ENCODE assay signal across 9 cellular contexts in genomic region chr2:23566236-23567142, GRCh38.
A peak's percentile ranks its signal among the peaks of the same experiment; 100 is the strongest.
DNase-seq lines count a peak whose midpoint lies in the region; ATAC-seq and TF ChIP-seq lines count a peak whose summit lies in the region.
"Had no signal": no experiment of that assay in that cellular context is flagged by ENCODE, and none has a peak within 500 bp of the region (broad histone marks: within the 10 kb centered on the region; RNA-seq: fewer than 3 reads in every experiment).

No MANE protein-coding gene starts in this region.

- H3K23me2 ChIP-seq in H9 (ENCODE audit: insufficient read length, low read depth, low read length, poor library complexity, severe bottlenecking), result no peaks in the 10 kb centered on the region

- no peak overlapping the region for H4K5ac ChIP-seq in H9 (ENCODE audit: insufficient read length, low read depth, low read length)

- no peak overlapping the region for H2BK15ac ChIP-seq in H9 (ENCODE audit: low read depth, low read length)

- H4K20me1 ChIP-seq in H9 (ENCODE audit: control insufficient read depth, insufficient read depth, insufficient read length), result no peaks in the 10 kb centered on the region

- H3K27me3 ChIP-seq in H9 (ENCODE audit: insufficient read depth, low read length) (no peaks in the 10 kb centered on the region), WERI-Rb-1 (ENCODE audit: insufficient read depth, low read depth, severe bottlenecking) (no peaks in the 10 kb centered on the region)

- H3K27me3 Mint-ChIP-seq in H9 (ENCODE audit: low read depth), result peaks cover 1% of the 10 kb centered on the region; the same call in 1 of the 2 replicates
- no peaks in the 10 kb centered on the region for H3K27me3 Mint-ChIP-seq in stimulated activated naive CD8-positive, alpha-beta T cell treated with anti-CD3 and anti-CD28 coated beads, Interleukin-15, amount 100 ng/mL, for 72 hours

- H3K4me1 ChIP-seq in H9 (ENCODE audit: insufficient read depth, low read length), result peaks cover 9% of the 10 kb centered on the region; the same call in 1 of the 2 replicates

- no peak overlapping the region for H4K8ac ChIP-seq in H9 (replicated peaks; ENCODE audit: insufficient read length, low read depth, low read length)

- peak; percentile 51 for ATAC-seq in stimulated activated naive CD8-positive, alpha-beta T cell treated with anti-CD3 and anti-CD28 coated beads, Interleukin-15, amount 100 ng/mL, for 72 hours
- ATAC-seq in GM19463 (IDR thresholded peaks at IDR 0.05; ENCODE audit: unreplicated experiment), result no peak

- no peak overlapping the region for H3K4me3 ChIP-seq in WERI-Rb-1 (ENCODE audit: low read depth, low read length)

- H3K23ac ChIP-seq in H9 (ENCODE audit: insufficient read length, low read depth, low read length), result no peak overlapping the region

- no peak overlapping the region for H3K14ac ChIP-seq in H9 (ENCODE audit: insufficient read depth, low read length)

- no CpG with 5 or more reads among the region's 7 CpGs for WGBS in H9 (ENCODE audit: extremely low coverage, insufficient read length, low lambda C conversion rate)

- H4K91ac ChIP-seq in H9 (ENCODE audit: insufficient read length, low read depth, low read length), result no peak overlapping the region

- H3T11ph ChIP-seq in H9 (ENCODE audit: low read length), result no peak overlapping the region

- H3K79me1 ChIP-seq in H9 (ENCODE audit: insufficient read depth, low read depth, low read length, poor library complexity, severe bottlenecking), result no peaks in the 10 kb centered on the region

- H3K9me3 ChIP-seq in H9 (ENCODE audit: control insufficient read depth, low read depth, low read length) (no peaks in the 10 kb centered on the region), WERI-Rb-1 (ENCODE audit: severe bottlenecking) (no peaks in the 10 kb centered on the region)

- peak overlapping the region; percentile 7 for H3K4me2 ChIP-seq in H9 (ENCODE audit: insufficient read depth, insufficient read length, low read length)

- H2AK5ac ChIP-seq in H9 (ENCODE audit: insufficient read length, low read length), result peak overlapping the region; percentile 65

- H2BK5ac ChIP-seq in H9 (ENCODE audit: insufficient read length, low read length), result no peak overlapping the region

- no peak overlapping the region for H3K9ac ChIP-seq in H9 (ENCODE audit: extremely low read depth, insufficient read length, low read length)

- H2AFZ ChIP-seq in H9 (ENCODE audit: low read length), result no peak overlapping the region

- no peak overlapping the region for H2BK12ac ChIP-seq in H9 (ENCODE audit: insufficient read length, low read depth, low read length)

- no peak overlapping the region for H3K27ac ChIP-seq in H9 (ENCODE audit: insufficient read length, low read depth, low read length)
- H3K27ac ChIP-seq in WERI-Rb-1, result no peak overlapping the region

- peak; percentile 84 for TF ChIP-seq CTCF in H9 (conservative IDR thresholded peaks at IDR 0.05)
- TF ChIP-seq CTCF in WERI-Rb-1 (IDR thresholded peaks at IDR 0.05; ENCODE audit: low read depth, low read length), result peak; percentile 82

- no peak overlapping the region for H2BK120ac ChIP-seq in H9 (ENCODE audit: low read depth, low read length, poor library complexity, severe bottlenecking)

- no peak overlapping the region for H3K56ac ChIP-seq in H9 (ENCODE audit: insufficient read length, low read depth, low read length)

- no peaks in the 10 kb centered on the region for H3K36me3 Mint-ChIP-seq in H9 (ENCODE audit: insufficient read depth in 1 of 3, low read depth in 3 of 3)

- no peak overlapping the region for H3K4me3 Mint-ChIP-seq in H9
- no peak overlapping the region for H3K4me3 Mint-ChIP-seq in stimulated activated naive CD8-positive, alpha-beta T cell treated with anti-CD3 and anti-CD28 coated beads, Interleukin-15, amount 100 ng/mL, for 72 hours
- H3K4me3 Mint-ChIP-seq: dendritic cell treated with granulocyte-macrophage colony-stimulating factor and Interleukin-4, amounts not matched to agents 40 ng/mL and 50 ng/mL, for 4 days had no signal

- H3K4me1 Mint-ChIP-seq in H9, result peaks cover 23 to 35% of the 10 kb centered on the region in 2 experiments
- H3K4me1 Mint-ChIP-seq in stimulated activated naive CD8-positive, alpha-beta T cell treated with anti-CD3 and anti-CD28 coated beads, Interleukin-15, amount 100 ng/mL, for 72 hours, result no peaks in the 10 kb centered on the region

- no peak overlapping the region for H3K27ac Mint-ChIP-seq in H9
- H3K27ac Mint-ChIP-seq in stimulated activated naive CD8-positive, alpha-beta T cell treated with anti-CD3 and anti-CD28 coated beads, Interleukin-15, amount 100 ng/mL, for 72 hours, result no peak overlapping the region
- H3K27ac Mint-ChIP-seq: dendritic cell treated with granulocyte-macrophage colony-stimulating factor and Interleukin-4, amounts not matched to agents 40 ng/mL and 50 ng/mL, for 4 days had no signal

- H3K9me3 Mint-ChIP-seq in H9, result no peaks in the 10 kb centered on the region
- H3K9me3 Mint-ChIP-seq in stimulated activated naive CD8-positive, alpha-beta T cell treated with anti-CD3 and anti-CD28 coated beads, Interleukin-15, amount 100 ng/mL, for 72 hours, result no peaks in the 10 kb centered on the region
- H3K9me3 Mint-ChIP-seq: dendritic cell treated with granulocyte-macrophage colony-stimulating factor and Interleukin-4, amounts not matched to agents 40 ng/mL and 50 ng/mL, for 4 days had no signal

- H3K36me3 ChIP-seq in WERI-Rb-1, result peaks cover 15% of the 10 kb centered on the region

- H3K18ac ChIP-seq in H9 (ENCODE audit: insufficient read length, low read depth, low read length), result peak overlapping the region; percentile 68

- H2BK20ac ChIP-seq in H9 (ENCODE audit: low read depth, low read length, poor library complexity, severe bottlenecking), result no peak overlapping the region

- no peaks in the 10 kb centered on the region for H3K79me2 ChIP-seq in H9 (ENCODE audit: insufficient read depth, low read length)

- no peak overlapping the region for H3K4ac ChIP-seq in H9 (ENCODE audit: low read depth, low read length)

- peak; percentile 70 for DNase-seq in AG20443 (ENCODE audit: low spot score)
- peak; percentile 67 for DNase-seq in H9
- peak; percentile 79 for DNase-seq in WERI-Rb-1
- peak; percentile 41 for DNase-seq in germinal center (ENCODE audit: low spot score)
- DNase-seq in stimulated activated naive CD8-positive, alpha-beta T cell treated with anti-CD3 and anti-CD28 coated beads, Interleukin-15, amount 100 ng/mL, for 72 hours, result peak; percentile 16 to 27
- DNase-seq in ureter (ENCODE audit: low spot score), result no peak
- DNase-seq in inferior parietal cortex (ENCODE audit: extremely low spot score), result no peak

Comparison
In these comparisons a context has a peak if more than half of its experiments do, and no peak if none do; other contexts are left out.
1. DNase-seq: peak in AG20443 (single experiment), H9 (single experiment), WERI-Rb-1 (single experiment), germinal center (single experiment) and stimulated activated naive CD8-positive, alpha-beta T cell treated with anti-CD3 and anti-CD28 coated beads, Interleukin-15, amount 100 ng/mL, for 72 hours (2 of 2); none in ureter (single experiment) and inferior parietal cortex (single experiment).